In genomic region chr2:156574112-156574511, GRCh38 we compare ENCODE assay signal across 20 cellular contexts.
"Had no signal": no experiment of that assay in that cellular context is flagged by ENCODE, and none has a peak within 500 bp of the region (broad histone marks: within the 10 kb centered on the region; RNA-seq: fewer than 3 reads in every experiment).

No MANE protein-coding gene starts in this region.

- DNase-seq: activated CD4-positive, alpha-beta T cell treated with anti-CD3 and anti-CD28 coated beads, Interleukin-2, amount 10 ng/mL, durations not matched to agents 24 days and 14 days; activated CD8-positive, alpha-beta memory T cell treated with anti-CD3 and anti-CD28 coated beads, Interleukin-2, amount 10 ng/mL, durations not matched to agents 7 days and 5 days; activated CD8-positive, alpha-beta T cell treated with anti-CD3 and anti-CD28 coated beads for 36 hours; activated effector memory CD4-positive, alpha-beta T cell treated with anti-CD3 and anti-CD28 coated beads, Interleukin-2, amount 50 U/mL, for 16 hours; activated naive CD4-positive, alpha-beta T cell treated with anti-CD3 and anti-CD28 coated beads, Interleukin-2, amount 10 ng/mL, durations not matched to agents 7 days and 5 days; activated T-cell treated with anti-CD3 and anti-CD28 coated beads for 4 hours; cerebellar nuclear complex; kidney; lower lobe of right lung; stimulated activated CD4-positive, alpha-beta T cell treated with anti-CD3 and anti-CD28 coated beads, Interleukin-2, amount 100 ng/mL, for 48 hours; stimulated activated CD8-positive, alpha-beta memory T cell treated with anti-CD3 and anti-CD28 coated beads, Interleukin-4, amount 100 ng/mL, for 48 hours; stimulated activated naive CD4-positive, alpha-beta T cell treated with Interleukin-2 at 50 U/mL for 16 hours had no signal

- H3K4me3 ChIP-seq: coronary artery, lower lobe of right lung, thoracic aorta had no signal

- H3K27ac ChIP-seq: coronary artery, epithelial cell of prostate, lower lobe of right lung, thoracic aorta, VCaP had no signal

- H3K4me1 ChIP-seq: lower lobe of right lung had no signal

- H3K9me3 ChIP-seq: lower lobe of right lung, thoracic aorta had no signal

- H3K27ac Mint-ChIP-seq: activated CD4-positive, alpha-beta T cell treated with anti-CD3 and anti-CD28 coated beads, Interleukin-2, amount 10 ng/mL, durations not matched to agents 24 days and 14 days; activated CD8-positive, alpha-beta T cell treated with anti-CD3 and anti-CD28 coated beads for 36 hours; activated naive CD4-positive, alpha-beta T cell treated with anti-CD3 and anti-CD28 coated beads, Interleukin-2, amount 10 ng/mL, durations not matched to agents 7 days and 5 days; progenitor cell of endocrine pancreas had no signal

- H3K9me3 Mint-ChIP-seq: activated CD4-positive, alpha-beta T cell treated with anti-CD3 and anti-CD28 coated beads, Interleukin-2, amount 10 ng/mL, durations not matched to agents 24 days and 14 days; activated CD8-positive, alpha-beta T cell treated with anti-CD3 and anti-CD28 coated beads for 36 hours; activated naive CD4-positive, alpha-beta T cell treated with anti-CD3 and anti-CD28 coated beads, Interleukin-2, amount 10 ng/mL, durations not matched to agents 7 days and 5 days; naive B cell had no signal

- FAIRE-seq: kidney had no signal

- ATAC-seq: activated CD4-positive, CD25-positive, alpha-beta regulatory T cell treated with anti-CD3 and anti-CD28 coated beads, Interleukin-2, amount 50 U/mL, for 24 hours; activated CD8-positive, alpha-beta memory T cell treated with anti-CD3 and anti-CD28 coated beads, Interleukin-2, amount 10 ng/mL, durations not matched to agents 7 days and 5 days; activated CD8-positive, alpha-beta T cell treated with anti-CD3 and anti-CD28 coated beads for 36 hours; left lobe of liver; lower lobe of right lung had no signal

- H3K4me3 Mint-ChIP-seq: activated CD4-positive, alpha-beta T cell treated with anti-CD3 and anti-CD28 coated beads, Interleukin-2, amount 10 ng/mL, durations not matched to agents 24 days and 14 days; activated CD8-positive, alpha-beta memory T cell treated with anti-CD3 and anti-CD28 coated beads, Interleukin-2, amount 10 ng/mL, durations not matched to agents 7 days and 5 days; activated CD8-positive, alpha-beta T cell treated with anti-CD3 and anti-CD28 coated beads for 36 hours; activated naive CD4-positive, alpha-beta T cell treated with anti-CD3 and anti-CD28 coated beads, Interleukin-2, amount 10 ng/mL, durations not matched to agents 7 days and 5 days had no signal

- H3K27me3 Mint-ChIP-seq: activated CD4-positive, alpha-beta T cell treated with anti-CD3 and anti-CD28 coated beads, Interleukin-2, amount 10 ng/mL, durations not matched to agents 24 days and 14 days; activated CD8-positive, alpha-beta memory T cell treated with anti-CD3 and anti-CD28 coated beads, Interleukin-2, amount 10 ng/mL, durations not matched to agents 7 days and 5 days; activated CD8-positive, alpha-beta T cell treated with anti-CD3 and anti-CD28 coated beads for 36 hours; activated naive CD4-positive, alpha-beta T cell treated with anti-CD3 and anti-CD28 coated beads, Interleukin-2, amount 10 ng/mL, durations not matched to agents 7 days and 5 days; naive B cell; progenitor cell of endocrine pancreas had no signal
